Comparison of ENCODE assay signal across 15 cellular contexts in genomic region chr14:55609681-55610080, GRCh38. TPM values are rescaled to one million over a fixed set of nuclear protein-coding genes. Genes with fewer than 3 reads are reported as not detected.
DNase-seq lines count a peak whose midpoint lies in the region; ATAC-seq and TF ChIP-seq lines count a peak whose summit lies in the region.
"Had no signal": no experiment of that assay in that cellular context is flagged by ENCODE, and none has a peak within 500 bp of the region (broad histone marks: within the 10 kb centered on the region; RNA-seq: fewer than 3 reads in every experiment).

No MANE protein-coding gene starts in this region.

- H3K27ac Mint-ChIP-seq in GM23338 = peak overlapping the region; percentile 80; the same call in 1 of the 2 replicates
- H3K27ac Mint-ChIP-seq: immature natural killer cell; T-helper 1 cell treated with Interleukin-12 subunit alpha and Interleukin-12 subunit beta and Interleukin-4 antibody, amounts not matched to agents 30 μg/mL and 1 μg/mL, for 36 hours had no signal

- in situ Hi-C loops in gastrocnemius medialis (cut with MboI; ENCODE audit: low sequenced_read_pairs in 4 of 4) = no loop called here

- H3F3A ChIP-seq in GM23338 (replicated peaks; ENCODE audit: low read depth) = no peaks in the 10 kb centered on the region

- H3K4me3 ChIP-seq in GM23338 (no peak overlapping the region), SK-N-MC (no peak overlapping the region), fibroblast of pulmonary artery (replicated peaks; ENCODE audit: low read depth, low read length) (no peak overlapping the region), gastrocnemius medialis (no peak overlapping the region), hepatocyte (no peak overlapping the region)
- H3K4me3 ChIP-seq: esophagus muscularis mucosa, skin epidermis, testis had no signal

- no peak; the same call in 2 of the 3 replicates for ATAC-seq in GM23338
- no peak for ATAC-seq in gastrocnemius medialis
- ATAC-seq in GM21390 (IDR thresholded peaks at IDR 0.05; ENCODE audit: unreplicated experiment) = no peak

- H3K27ac ChIP-seq in GM23338 (ENCODE audit: low read depth) (peak overlapping the region; percentile 83), SK-N-MC (peak overlapping the region; percentile 15; the same call in 1 of the 2 replicates), gastrocnemius medialis (peak overlapping the region in 3 of 4 donors; percentile 13 to 80 (median 13)), hepatocyte (no peak overlapping the region)
- H3K27ac ChIP-seq: brain microvascular endothelial cell, esophagus muscularis mucosa, testis had no signal

- H3K4me1 ChIP-seq in GM23338 (ENCODE audit: insufficient read depth) = peaks cover 72% of the 10 kb centered on the region
- H3K4me1 ChIP-seq in gastrocnemius medialis = peaks cover 91 to 96% of the 10 kb centered on the region in 2 donors
- H3K4me1 ChIP-seq in hepatocyte (ENCODE audit: insufficient read depth) = peaks cover 24% of the 10 kb centered on the region

- peaks cover 96% of the 10 kb centered on the region for H3K79me2 ChIP-seq in GM23338 (replicated peaks; ENCODE audit: insufficient read depth)
- H3K79me2 ChIP-seq in hepatocyte = peaks cover 98% of the 10 kb centered on the region

- H3K4me3 Mint-ChIP-seq in GM23338 = no peak overlapping the region
- H3K4me3 Mint-ChIP-seq: immature natural killer cell; T-helper 1 cell treated with Interleukin-12 subunit alpha and Interleukin-12 subunit beta and Interleukin-4 antibody, amounts not matched to agents 30 μg/mL and 1 μg/mL, for 36 hours had no signal

- peaks cover 13% of the 10 kb centered on the region for H3K36me3 Mint-ChIP-seq in GM23338 (ENCODE audit: low read depth)

- no peaks in the 10 kb centered on the region for H3K9me2 ChIP-seq in GM23338 (ENCODE audit: insufficient read depth)
- no peaks in the 10 kb centered on the region for H3K9me2 ChIP-seq in hepatocyte (replicated peaks; ENCODE audit: insufficient read depth)

- H2AFZ ChIP-seq in GM23338 = no peak overlapping the region
- H2AFZ ChIP-seq in hepatocyte = no peak overlapping the region

- no peaks in the 10 kb centered on the region for H3K27me3 ChIP-seq in GM23338 (ENCODE audit: insufficient read depth)
- no peaks in the 10 kb centered on the region for H3K27me3 ChIP-seq in gastrocnemius medialis
- H3K27me3 ChIP-seq in hepatocyte = no peaks in the 10 kb centered on the region
- H3K27me3 ChIP-seq: brain microvascular endothelial cell, esophagus muscularis mucosa, testis had no signal

- peak overlapping the region; percentile 10; the same call in 1 of the 2 replicates for H3K4me2 ChIP-seq in GM23338
- no peak overlapping the region for H3K4me2 ChIP-seq in hepatocyte

- no peaks in the 10 kb centered on the region for H3K9me3 Mint-ChIP-seq in GM23338
- H3K9me3 Mint-ChIP-seq: immature natural killer cell; T-helper 1 cell treated with Interleukin-12 subunit alpha and Interleukin-12 subunit beta and Interleukin-4 antibody, amounts not matched to agents 30 μg/mL and 1 μg/mL, for 36 hours had no signal

- 61% methylated on average over 4 of the region's 4 CpGs for WGBS in hepatocyte (ENCODE audit: low lambda C conversion rate, missing lambda C conversion rate)

- H3K9me3 ChIP-seq in SK-N-MC (ENCODE audit: low read depth, low read length) = no peaks in the 10 kb centered on the region
- H3K9me3 ChIP-seq in gastrocnemius medialis = no peaks in the 10 kb centered on the region
- H3K9me3 ChIP-seq in hepatocyte (ENCODE audit: low read depth) = no peaks in the 10 kb centered on the region
- H3K9me3 ChIP-seq: esophagus muscularis mucosa, testis had no signal

- no peaks in the 10 kb centered on the region for H4K20me1 ChIP-seq in GM23338 (replicated peaks; ENCODE audit: insufficient read depth)
- H4K20me1 ChIP-seq in hepatocyte (ENCODE audit: insufficient read depth, poor library complexity, severe bottlenecking) = peaks cover 35% of the 10 kb centered on the region

- DNase-seq in GM23338 (ENCODE audit: low spot score) (peak; percentile 56), SK-N-MC (ENCODE audit: low read depth, low spot score) (no peak), fibroblast of pulmonary artery (ENCODE audit: low read depth) (peak; percentile 65), gastrocnemius medialis (no peak), hepatocyte (ENCODE audit: low spot score) (no peak), epidermal melanocyte (ENCODE audit: insufficient read length, low spot score) (no peak)
- no peak for DNase-seq in effector CD8-positive, alpha-beta T cell (lab: John Stamatoyannopoulos, UW)
- DNase-seq: activated effector memory CD4-positive, alpha-beta T cell treated with Interleukin-2 at 50 U/mL for 16 hours; brain microvascular endothelial cell; immature natural killer cell; testis had no signal

- no peak overlapping the region for H3K9ac ChIP-seq in SK-N-MC (ENCODE audit: insufficient read length)

- intact Hi-C loops in gastrocnemius medialis (cut with DNase I; ENCODE audit: low total_unique reads) = loop anchor here (2.0 to 5.0 kb wide), 2 partner anchors 35 to 53 kb away; no protein-coding TSS in a partner anchor

- H3K36me3 ChIP-seq in GM23338 (ENCODE audit: insufficient read depth) (no peaks in the 10 kb centered on the region), SK-N-MC (ENCODE audit: insufficient read depth, low read length) (peaks cover 16% of the 10 kb centered on the region), gastrocnemius medialis (no peaks in the 10 kb centered on the region), hepatocyte (replicated peaks; ENCODE audit: insufficient read depth, low read depth) (no peaks in the 10 kb centered on the region)
- H3K36me3 ChIP-seq: brain microvascular endothelial cell had no signal

- no peaks in the 10 kb centered on the region for H3K27me3 Mint-ChIP-seq in GM23338 (ENCODE audit: insufficient read depth, low read depth, poor library complexity)

- TF ChIP-seq CTCF in GM23338 (conservative IDR thresholded peaks at IDR 0.05; ENCODE audit: low read depth in 2 of 2) = no peak
- TF ChIP-seq CTCF in fibroblast of pulmonary artery (IDR thresholded peaks at IDR 0.05; ENCODE audit: low read length, missing control alignments) = no peak
- TF ChIP-seq CTCF in gastrocnemius medialis (IDR thresholded peaks at IDR 0.05 in 4 of 5, conservative IDR thresholded peaks at IDR 0.05 in 1 of 5) = no peak
- no peak for TF ChIP-seq CTCF in hepatocyte (IDR thresholded peaks at IDR 0.05; ENCODE audit: poor library complexity)

- no peak for TF ChIP-seq POLR2A in gastrocnemius medialis (IDR thresholded peaks at IDR 0.05)

- H3K4me1 Mint-ChIP-seq in GM23338 = peaks cover 45% of the 10 kb centered on the region

TF ChIP-seq in GM23338, 12 proteins besides CTCF, POLR2A, EP300 and RAD21 (continues in another document):
- TF ChIP-seq EZH2phosphoT487 (IDR thresholded peaks at IDR 0.05; ENCODE audit: unreplicated experiment) = no peak
- TF ChIP-seq CREB1 (CRISPR knock-in tag; IDR thresholded peaks at IDR 0.05; ENCODE audit: low read depth) = no peak
- no peak for TF ChIP-seq POLR2AphosphoS5 (IDR thresholded peaks at IDR 0.05; ENCODE audit: low read depth)

RNA-seq across cellular contexts. Expression of gene KTN1, which starts 29.7 kb away (rescaled TPM):
- total RNA-seq in GM23338 (2014; rRNA removed; shearing (Covaris generic)) = 110 and 124 TPM in 2 replicates
- polyA plus RNA-seq in GM23338 (2016; fragmentation: Nextera tagmentation; extraction: Ambion mirVana) = 473 and 607 TPM in 2 replicates
- total RNA-seq in gastrocnemius medialis = 100 to 1,000 TPM; 256 to 373 (median 327) TPM
- 131 and 150 TPM in 2 replicates for total RNA-seq in hepatocyte
- 164 and 209 TPM in 2 replicates for polyA plus RNA-seq in hepatocyte

Comparison
In these comparisons a context has a peak if more than half of its experiments do, and no peak if none do; other contexts are left out.
1. DNase-seq: peak in GM23338 (single experiment) and fibroblast of pulmonary artery (single experiment); none in SK-N-MC (single experiment), gastrocnemius medialis (0 of 2), effector CD8-positive, alpha-beta T cell (single experiment), hepatocyte (single experiment) and epidermal melanocyte (single experiment).